Comparison of ENCODE assay signal across 17 cellular contexts in the genomic region with DNA sequence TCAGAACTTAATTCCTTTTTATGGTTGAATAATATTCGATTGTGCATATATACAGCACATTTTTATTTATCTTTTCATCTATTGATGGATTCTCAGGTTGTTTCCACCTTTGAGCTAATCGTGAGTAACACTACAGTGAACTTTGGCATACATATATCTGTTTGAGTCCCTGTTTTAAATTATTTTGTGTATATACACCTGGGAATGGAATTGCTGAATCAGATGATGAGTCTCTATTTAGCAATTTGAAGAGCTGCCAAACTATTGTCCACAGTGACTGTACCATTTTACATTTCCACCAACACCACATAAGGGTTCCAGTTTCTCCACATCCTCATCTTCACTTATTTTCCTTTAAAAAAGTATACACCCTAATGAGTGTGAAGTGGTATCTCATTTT.
DNase-seq lines count a peak whose midpoint lies in the region; ATAC-seq and TF ChIP-seq lines count a peak whose summit lies in the region.
"Had no signal": no experiment of that assay in that cellular context is flagged by ENCODE, and none has a peak within 500 bp of the region (broad histone marks: within the 10 kb centered on the region; RNA-seq: fewer than 3 reads in every experiment).

No MANE protein-coding gene starts in this region.

- DNase-seq in HCEC 1CT: peak; percentile 41
- DNase-seq in RKO (ENCODE audit: low spot score): peak; percentile 25
- DNase-seq in epithelial cell of esophagus (ENCODE audit: low read depth): peak; percentile 83
- DNase-seq in kidney tubule cell (ENCODE audit: low spot score): peak; percentile 71
- no peak for DNase-seq in WERI-Rb-1
- no peak for DNase-seq in psoas muscle
- DNase-seq in midbrain (lab: John Stamatoyannopoulos, UW): no peak
- DNase-seq: AML-193, DMS 273 treated with DMSO at 0.1 percent for 48 hours, IMR-90, Karpas-422, NCI-H1930, NCI-H2171, NCI-H774, SHP77 treated with DMSO at 0.1 percent for 48 hours had no signal

- no peak for ATAC-seq in HG03457 (IDR thresholded peaks at IDR 0.05; ENCODE audit: unreplicated experiment)
- ATAC-seq in psoas muscle: no peak
- ATAC-seq: SK-N-SH treated with all-trans-retinoic acid at 6 μM for 48 hours had no signal

- H3K27me3 ChIP-seq in WERI-Rb-1 (ENCODE audit: insufficient read depth, low read depth, severe bottlenecking): no peaks in the 10 kb centered on the region
- no peaks in the 10 kb centered on the region for H3K27me3 ChIP-seq in psoas muscle (ENCODE audit: insufficient read depth in 3 of 3, low read length in 2 of 3)

- H3K27ac ChIP-seq in WERI-Rb-1: no peak overlapping the region
- no peak overlapping the region for H3K27ac ChIP-seq in psoas muscle

- H3K9me3 ChIP-seq in WERI-Rb-1 (ENCODE audit: severe bottlenecking): no peaks in the 10 kb centered on the region
- peaks cover 10% of the 10 kb centered on the region for H3K9me3 ChIP-seq in psoas muscle

- no peak overlapping the region for H3K4me3 ChIP-seq in epithelial cell of esophagus (ENCODE audit: low read length)
- no peak overlapping the region for H3K4me3 ChIP-seq in WERI-Rb-1 (ENCODE audit: low read depth, low read length)
- no peak overlapping the region for H3K4me3 ChIP-seq in psoas muscle

- WGBS in psoas muscle, 3 donors: 59 to 78% (median 64%) methylated on average over 2 of the region's 2 CpGs

- H3K36me3 ChIP-seq in WERI-Rb-1: no peaks in the 10 kb centered on the region
- H3K36me3 ChIP-seq in psoas muscle (ENCODE audit: insufficient read depth in 1 of 2, low read depth in 1 of 2): no peaks in the 10 kb centered on the region

- intact Hi-C loops in psoas muscle (cut with DNase I): no loop called here

- no peaks in the 10 kb centered on the region for H3K4me1 ChIP-seq in psoas muscle

- TF ChIP-seq CTCF in epithelial cell of esophagus (IDR thresholded peaks at IDR 0.05; ENCODE audit: insufficient read depth, low read depth, low read length, missing control alignments) (no peak), WERI-Rb-1 (IDR thresholded peaks at IDR 0.05; ENCODE audit: low read depth, low read length) (no peak), psoas muscle (IDR thresholded peaks at IDR 0.05) (no peak)

Comparison
In these comparisons a context has a peak if more than half of its experiments do, and no peak if none do; other contexts are left out.
1. DNase-seq: peak in HCEC 1CT (single experiment), RKO (single experiment), epithelial cell of esophagus (single experiment) and kidney tubule cell (single experiment); none in WERI-Rb-1 (single experiment), psoas muscle (0 of 2) and midbrain (single experiment).